ENCODE assay signal across 25 cellular contexts in the genomic region with DNA sequence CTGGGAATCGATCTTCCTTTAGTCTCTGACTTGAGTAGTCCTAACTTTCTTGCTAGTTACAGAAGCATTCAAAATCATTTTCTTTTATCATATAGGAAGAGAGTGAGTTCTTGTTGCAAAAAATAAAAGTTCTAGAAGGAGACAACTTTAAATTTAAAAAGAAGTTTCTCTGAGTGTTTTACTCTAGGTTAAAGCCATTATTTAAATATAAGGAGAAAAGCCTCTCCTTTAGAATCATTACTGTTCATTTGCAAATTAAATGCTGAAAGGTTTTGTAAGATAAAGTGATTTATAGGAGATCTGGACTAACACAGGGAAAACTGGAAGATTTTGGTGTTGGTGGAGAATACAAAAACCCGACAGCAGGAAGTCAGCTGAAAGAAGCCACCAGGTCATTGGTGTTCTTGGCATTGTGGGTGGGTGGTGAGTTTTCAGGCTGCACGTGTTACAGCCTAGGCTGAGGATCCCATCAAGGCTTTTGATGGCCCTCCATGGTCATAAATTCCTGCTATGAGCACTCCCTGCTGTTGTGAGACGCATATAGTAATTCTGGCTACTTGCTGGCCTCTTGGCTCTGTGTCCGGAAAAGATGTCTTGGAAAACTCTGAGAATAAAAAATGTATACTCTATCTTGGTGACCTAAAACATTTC.
A peak's percentile ranks its signal among the peaks of the same experiment; 100 is the strongest.
DNase-seq lines count a peak whose midpoint lies in the region; ATAC-seq, FAIRE-seq and TF ChIP-seq lines count a peak whose summit lies in the region.
"Had no signal": no experiment of that assay in that cellular context is flagged by ENCODE, and none has a peak within 500 bp of the region (broad histone marks: within the 10 kb centered on the region; RNA-seq: fewer than 3 reads in every experiment).

No MANE protein-coding gene starts in this region.

- no CpG with 5 or more reads among the region's 5 CpGs for WGBS in mesendoderm (ENCODE audit: extremely low coverage, insufficient coverage, low lambda C conversion rate)
- 70 to 74% (median 73%) methylated on average over 5 of the region's 5 CpGs for WGBS in stomach, 5 donors

- no peak for TF ChIP-seq POLR2A in HCT116 (IDR thresholded peaks at IDR 0.05; ENCODE audit: borderline replicate concordance, extremely low read depth, insufficient read depth, insufficient read length)
- no peak for TF ChIP-seq POLR2A in stomach (IDR thresholded peaks at IDR 0.05)
- no peak for TF ChIP-seq POLR2A in GM12892 (IDR thresholded peaks at IDR 0.05; ENCODE audit: low read depth, low read length)

- H2AFZ ChIP-seq in HCT116 (ENCODE audit: low read depth, low read length, poor library complexity, severe bottlenecking): peak overlapping the region; percentile 57
- H2AFZ ChIP-seq in fibroblast of lung (ENCODE audit: low read length): peak overlapping the region; percentile 47

- intact Hi-C loops in HCT116 (cut with micrococcal nuclease): no loop called here
- intact Hi-C loops in stomach (cut with DNase I; ENCODE audit: low total_unique reads): no loop called here

- RAD21 ChIA-PET in HCT116 (lab: Charles Lee; ENCODE audit: low non-redundant PET in 1 of 2, low total read pairs in 2 of 2, uncharacterized antibody in 2 of 2, unreplicated experiment in 2 of 2): no interaction called here

- H2BK120ac ChIP-seq in mesendoderm (ENCODE audit: low read depth, low read length): no peak overlapping the region

- DNase-seq in HCT116 (ENCODE audit: low read depth, low spot score): no peak
- no peak for DNase-seq in fibroblast of lung (ENCODE audit: low read depth in 2 of 2)
- peak; percentile 2 for DNase-seq in mesendoderm
- DNase-seq in stomach: no peak
- DNase-seq in GM12892 (ENCODE audit: insufficient read length): no peak
- DNase-seq in NCI-H2171 (lab: John Stamatoyannopoulos, UW): no peak
- DNase-seq in NCI-H510A (lab: John Stamatoyannopoulos, UW): no peak
- DNase-seq: activated CD4-positive, alpha-beta T cell treated with anti-CD3 and anti-CD28 coated beads, Interleukin-2, amount 50 U/mL, for 4 hours; activated CD4-positive, CD25-positive, alpha-beta regulatory T cell; anterior cingulate cortex; C1 segment of cervical spinal cord; dermis blood vessel endothelial cell; EL; HFFc6; NCI-H1105 treated with DMSO at 0.1 percent for 48 hours; NCI-H2029; NCI-H226; NCI-H748 treated with DMSO at 0.1 percent for 48 hours; nephron progenitor cell; posterior cingulate gyrus; T-helper 9 cell had no signal

- CTCF ChIA-PET in HCT116 (lab: Charles Lee): interaction anchor here (0.8 kb wide), 1 partner anchor 26 kb away, joined by 3 read pairs; no protein-coding TSS in a partner anchor

- POLR2A ChIA-PET in HCT116 (lab: Charles Lee): no interaction called here

- H3K79me2 ChIP-seq in HCT116 (ENCODE audit: insufficient read depth, low read length) (no peaks in the 10 kb centered on the region), fibroblast of lung (ENCODE audit: control insufficient read depth, insufficient read depth, low read length) (no peaks in the 10 kb centered on the region), mesendoderm (ENCODE audit: control insufficient read depth, insufficient read depth, low read length) (no peaks in the 10 kb centered on the region)

- H3K79me1 ChIP-seq in mesendoderm (ENCODE audit: low read length): no peaks in the 10 kb centered on the region

- TF ChIP-seq EP300 in stomach (IDR thresholded peaks at IDR 0.05): no peak

- H3K36me3 ChIP-seq in HCT116 (ENCODE audit: control insufficient read depth in 1 of 2, insufficient read depth in 2 of 2, low read length in 2 of 2) (no peaks in the 10 kb centered on the region), fibroblast of lung (ENCODE audit: control insufficient read depth, insufficient read depth, low read length) (no peaks in the 10 kb centered on the region), mesendoderm (ENCODE audit: control insufficient read depth, insufficient read depth, low read length) (no peaks in the 10 kb centered on the region), stomach (no peaks in the 10 kb centered on the region)

- H2BK15ac ChIP-seq in mesendoderm (replicated peaks; ENCODE audit: low read depth): no peak overlapping the region

- H3K4ac ChIP-seq in mesendoderm (ENCODE audit: low read depth, low read length): no peak overlapping the region

- FAIRE-seq in GM12892 (lab: Jason Lieb, UNC): no peak
- FAIRE-seq: endometrium, urothelium cell line had no signal

- H3K9ac ChIP-seq in HCT116 (ENCODE audit: low read length) (no peak overlapping the region), fibroblast of lung (ENCODE audit: insufficient read depth, low read length) (no peak overlapping the region), mesendoderm (ENCODE audit: low read length) (no peak overlapping the region)

- H3K23ac ChIP-seq in mesendoderm (ENCODE audit: low read length): no peak overlapping the region

- H3K9me3 ChIP-seq in HCT116 (ENCODE audit: control insufficient read depth in 1 of 2, insufficient read depth in 1 of 2, low read depth in 1 of 2, low read length in 2 of 2) (peaks cover 3 to 10% of the 10 kb centered on the region in 2 experiments; a peak in 3 of 4 replicates), fibroblast of lung (ENCODE audit: control insufficient read depth, insufficient read depth, low read depth, low read length) (no peaks in the 10 kb centered on the region), stomach (peaks cover 0 to 45% (median 29%) of the 10 kb centered on the region in 4 donors)

- no peak overlapping the region for H2BK5ac ChIP-seq in mesendoderm (ENCODE audit: low read length)

- H3K4me2 ChIP-seq in HCT116 (ENCODE audit: low read length) (peak overlapping the region; percentile 63; the same call in 1 of the 2 replicates), fibroblast of lung (ENCODE audit: extremely low read depth, insufficient read depth, low read length) (no peak overlapping the region), mesendoderm (ENCODE audit: low read length) (no peak overlapping the region)

- H3K27me3 ChIP-seq in HCT116 (ENCODE audit: insufficient read depth, low read length) (no peaks in the 10 kb centered on the region), fibroblast of lung (ENCODE audit: control insufficient read depth, insufficient read depth, low read length) (no peaks in the 10 kb centered on the region), mesendoderm (ENCODE audit: insufficient read depth, low read length, poor library complexity) (no peaks in the 10 kb centered on the region), stomach (no peaks in the 10 kb centered on the region)

- H4K8ac ChIP-seq in mesendoderm (ENCODE audit: low read depth, low read length): no peak overlapping the region

- H3K9me2 ChIP-seq in HCT116 (ENCODE audit: insufficient read depth): no peaks in the 10 kb centered on the region

- H4K20me1 ChIP-seq in HCT116 (ENCODE audit: insufficient read depth) (no peaks in the 10 kb centered on the region), fibroblast of lung (ENCODE audit: control insufficient read depth, extremely low read depth, insufficient read depth, low read length) (no peaks in the 10 kb centered on the region)

- TF ChIP-seq CTCF in HCT116 (IDR thresholded peaks at IDR 0.05 in 2 of 3, conservative IDR thresholded peaks at IDR 0.05 in 1 of 3; ENCODE audit: borderline replicate concordance in 1 of 3, insufficient read depth in 1 of 3, low read depth in 2 of 3, low read length in 2 of 3) (no peak), fibroblast of lung (conservative IDR thresholded peaks at IDR 0.05 in 1 of 2, IDR thresholded peaks at IDR 0.05 in 1 of 2; ENCODE audit: low read depth in 1 of 2, low read length in 2 of 2) (no peak), stomach (IDR thresholded peaks at IDR 0.05) (no peak)

- BruUV-seq in HCT116 (replicated peaks; lab: Mats Ljungman, UMichigan): no TSS peak

- H3K27ac ChIP-seq in HCT116 (ENCODE audit: low read depth, low read length) (peak overlapping the region; percentile 5; the same call in 1 of the 2 replicates), fibroblast of lung (ENCODE audit: insufficient read depth, low read length) (no peak overlapping the region), mesendoderm (ENCODE audit: low read depth, low read length) (no peak overlapping the region), stomach (peak overlapping the region; percentile 32 to 71 (median 48))
- H3K27ac ChIP-seq: RWPE1 had no signal

- H2AK5ac ChIP-seq in mesendoderm (ENCODE audit: low read length): no peak overlapping the region

- no peak for ATAC-seq in HCT116
- ATAC-seq: activated naive CD4-positive, alpha-beta T cell treated with anti-CD3 and anti-CD28 coated beads, Interleukin-2, amount 50 U/mL, for 72 hours had no signal

- H3K56ac ChIP-seq in mesendoderm (ENCODE audit: low read length): no peak overlapping the region

- no peak for TF ChIP-seq RAD21 in HCT116 (IDR thresholded peaks at IDR 0.05; ENCODE audit: low read depth)

- H3K4me1 ChIP-seq in HCT116 (ENCODE audit: control insufficient read depth in 1 of 2, insufficient read depth in 2 of 2, low read length in 2 of 2) (peaks cover 22 to 27% of the 10 kb centered on the region in 2 experiments), fibroblast of lung (ENCODE audit: control insufficient read depth, extremely low read depth, insufficient read depth, low read length) (peaks cover 8% of the 10 kb centered on the region), mesendoderm (ENCODE audit: control insufficient read depth, low read depth, low read length) (no peaks in the 10 kb centered on the region), stomach (peaks cover 0 to 22% (median 11%) of the 10 kb centered on the region in 4 donors)

- no peak overlapping the region for H3K18ac ChIP-seq in mesendoderm (ENCODE audit: low read length)

- H4K5ac ChIP-seq in mesendoderm (ENCODE audit: low read length): no peak overlapping the region

- no peak overlapping the region for H3K4me3 ChIP-seq in HCT116 (replicated peaks in 1 of 2; ENCODE audit: low read depth in 1 of 2, low read length in 2 of 2)
- H3K4me3 ChIP-seq in fibroblast of lung (replicated peaks in 1 of 4; ENCODE audit: control extremely low read depth in 1 of 4, insufficient read depth in 1 of 4, low read depth in 3 of 4, low read length in 4 of 4): no peak overlapping the region
- no peak overlapping the region for H3K4me3 ChIP-seq in mesendoderm (ENCODE audit: low read length)
- H3K4me3 ChIP-seq in stomach: no peak overlapping the region

TF ChIP-seq in HCT116, 20 proteins besides CTCF, POLR2A, EP300 and RAD21:
- TF ChIP-seq EZH2 (IDR thresholded peaks at IDR 0.05) (no peak), EGR1 (IDR thresholded peaks at IDR 0.05; ENCODE audit: low read depth) (no peak), CEBPB (IDR thresholded peaks at IDR 0.05; ENCODE audit: low read depth) (no peak)

Comparison
In these comparisons a context has a peak if more than half of its experiments do, and no peak if none do; other contexts are left out.
1. H3K27ac ChIP-seq: peak in HCT116 (single experiment) and stomach (5 of 5); none in fibroblast of lung (single experiment) and mesendoderm (single experiment).